In genomic region chr22:46053563-46054090, GRCh38 we compare ENCODE assay signal across 1 cellular context.
TF ChIP-seq lines count a peak whose summit lies in the region.

No MANE protein-coding gene starts in this region.

TF ChIP-seq in endothelial cell of umbilical vein, 7 proteins besides CTCF, POLR2A, EP300 and RAD21:
- TF ChIP-seq EZH2 (IDR thresholded peaks at IDR 0.05; ENCODE audit: borderline replicate concordance, low read depth, low read length, severe bottlenecking) = no peak
- TF ChIP-seq POLR2AphosphoS5 (IDR thresholded peaks at IDR 0.05; ENCODE audit: insufficient read depth, low read depth, low read length) = peak; percentile 45
